In genomic region chr10:69045441-69046300, GRCh38 we compare ENCODE assay signal across 9 cellular contexts. TPM values are rescaled to one million over a fixed set of nuclear protein-coding genes. Genes with fewer than 3 reads are reported as not detected.
DNase-seq lines count a peak whose midpoint lies in the region; ATAC-seq and TF ChIP-seq lines count a peak whose summit lies in the region.
"Had no signal": no experiment of that assay in that cellular context is flagged by ENCODE, and none has a peak within 500 bp of the region (broad histone marks: within the 10 kb centered on the region; RNA-seq: fewer than 3 reads in every experiment).

No MANE protein-coding gene starts in this region.

- no peaks in the 10 kb centered on the region for H3K9me3 ChIP-seq in OCI-LY1 (ENCODE audit: low read length)

- no peaks in the 10 kb centered on the region for H3K9me3 Mint-ChIP-seq in stimulated activated effector memory CD8-positive, alpha-beta T cell treated with anti-CD3 and anti-CD28 coated beads, Interleukin-12 subunit alpha, Interleukin-12 subunit beta, amount 100 ng/mL, for 72 hours
- H3K9me3 Mint-ChIP-seq in glutamatergic neuron (ENCODE audit: unreplicated experiment): no peaks in the 10 kb centered on the region

- H3K27ac ChIP-seq in OCI-LY1 (ENCODE audit: low read depth, low read length, poor library complexity, severe bottlenecking): peak overlapping the region; percentile 58

- peak; percentile 81 to 82 for DNase-seq in cardiac fibroblast (ENCODE audit: low read depth in 2 of 2)
- peak; percentile 24 to 76 for DNase-seq in stimulated activated effector memory CD8-positive, alpha-beta T cell treated with anti-CD3 and anti-CD28 coated beads, Interleukin-12 subunit alpha, Interleukin-12 subunit beta, amount 100 ng/mL, for 72 hours (ENCODE audit: low spot score in 2 of 2)
- DNase-seq in NCI-H82 treated with DMSO at 0.1 percent for 48 hours (lab: John Stamatoyannopoulos, UW; ENCODE audit: unreplicated experiment): no peak
- DNase-seq in glutamatergic neuron: no peak
- no peak for DNase-seq in NCI-H2081 (lab: John Stamatoyannopoulos, UW)
- DNase-seq: left cardiac atrium had no signal

- no peak overlapping the region for H3K4me3 ChIP-seq in OCI-LY1 (ENCODE audit: low read depth, low read length, poor library complexity, severe bottlenecking)
- H3K4me3 ChIP-seq in cardiac fibroblast (replicated peaks in 1 of 2; ENCODE audit: low read depth in 2 of 2, low read length in 2 of 2): no peak overlapping the region

- peaks cover 48% of the 10 kb centered on the region for H3K4me1 ChIP-seq in OCI-LY1 (ENCODE audit: insufficient read depth, low read length, severe bottlenecking)

- no peaks in the 10 kb centered on the region for H3K9me2 ChIP-seq in OCI-LY1 (ENCODE audit: low read depth, low read length)

- no peaks in the 10 kb centered on the region; the same call in 1 of the 2 replicates for H3K36me3 ChIP-seq in OCI-LY1 (ENCODE audit: insufficient read depth, low read length)

- peak overlapping the region; percentile 100 for H3K27ac Mint-ChIP-seq in stimulated activated effector memory CD8-positive, alpha-beta T cell treated with anti-CD3 and anti-CD28 coated beads, Interleukin-12 subunit alpha, Interleukin-12 subunit beta, amount 100 ng/mL, for 72 hours
- no peak overlapping the region for H3K27ac Mint-ChIP-seq in glutamatergic neuron (ENCODE audit: unreplicated experiment)

- no peaks in the 10 kb centered on the region for H3K27me3 Mint-ChIP-seq in glutamatergic neuron (ENCODE audit: unreplicated experiment)

- H3F3A ChIP-seq in OCI-LY1 (ENCODE audit: insufficient read depth, low read length): no peaks in the 10 kb centered on the region

- H3K79me2 ChIP-seq in OCI-LY1 (ENCODE audit: insufficient read depth, low read length): no peaks in the 10 kb centered on the region

- TF ChIP-seq CTCF in OCI-LY1 (IDR thresholded peaks at IDR 0.05; ENCODE audit: low read length) (no peak), cardiac fibroblast (IDR thresholded peaks at IDR 0.05; ENCODE audit: low read depth, low read length) (no peak), glutamatergic neuron (IDR thresholded peaks at IDR 0.05; ENCODE audit: partially characterized antibody, unreplicated experiment) (no peak)

- peak; percentile 54 for ATAC-seq in GM18909 (IDR thresholded peaks at IDR 0.05; ENCODE audit: poor library complexity, unreplicated experiment)
- ATAC-seq in HG02852 (IDR thresholded peaks at IDR 0.05; ENCODE audit: unreplicated experiment): peak; percentile 76
- peak; percentile 91 for ATAC-seq in stimulated activated effector memory CD8-positive, alpha-beta T cell treated with anti-CD3 and anti-CD28 coated beads, Interleukin-12 subunit alpha, Interleukin-12 subunit beta, amount 100 ng/mL, for 72 hours

- H3K4me3 Mint-ChIP-seq in stimulated activated effector memory CD8-positive, alpha-beta T cell treated with anti-CD3 and anti-CD28 coated beads, Interleukin-12 subunit alpha, Interleukin-12 subunit beta, amount 100 ng/mL, for 72 hours: peak overlapping the region; percentile 80
- no peak overlapping the region for H3K4me3 Mint-ChIP-seq in glutamatergic neuron (ENCODE audit: unreplicated experiment)

- H4K20me1 ChIP-seq in OCI-LY1 (ENCODE audit: insufficient read depth, low read length): no peaks in the 10 kb centered on the region

- peaks cover 56% of the 10 kb centered on the region for H3K4me1 Mint-ChIP-seq in stimulated activated effector memory CD8-positive, alpha-beta T cell treated with anti-CD3 and anti-CD28 coated beads, Interleukin-12 subunit alpha, Interleukin-12 subunit beta, amount 100 ng/mL, for 72 hours
- no peaks in the 10 kb centered on the region for H3K4me1 Mint-ChIP-seq in glutamatergic neuron (ENCODE audit: low read depth, unreplicated experiment)

- H2AFZ ChIP-seq in OCI-LY1 (ENCODE audit: low read length): peak overlapping the region; percentile 66; the same call in 1 of the 2 replicates

- H3K27me3 ChIP-seq in OCI-LY1 (ENCODE audit: insufficient read depth, low read length): no peaks in the 10 kb centered on the region; the same call in 1 of the 2 replicates

- H3K4me2 ChIP-seq in OCI-LY1 (ENCODE audit: low read length): no peak overlapping the region

- H3K36me3 Mint-ChIP-seq in stimulated activated effector memory CD8-positive, alpha-beta T cell treated with anti-CD3 and anti-CD28 coated beads, Interleukin-12 subunit alpha, Interleukin-12 subunit beta, amount 100 ng/mL, for 72 hours: peaks cover 12% of the 10 kb centered on the region
- H3K36me3 Mint-ChIP-seq in glutamatergic neuron (ENCODE audit: unreplicated experiment): no peaks in the 10 kb centered on the region

- H3K9ac ChIP-seq in OCI-LY1 (ENCODE audit: low read length): 0 out of 2 replicates have a peak overlapping the region, but pooled peaks have one; percentile 5

RNA-seq across cellular contexts. Expression of gene SRGN, which starts 42.2 kb away (rescaled TPM):
- total RNA-seq in glutamatergic neuron (ENCODE audit: unreplicated experiment): not detected

RNA-seq across cellular contexts. Expression of gene KIFBP, which starts 57.1 kb away (rescaled TPM):
- total RNA-seq in glutamatergic neuron (ENCODE audit: unreplicated experiment): 45.3 TPM

Comparison
In these comparisons a context has a peak if more than half of its experiments do, and no peak if none do; other contexts are left out.
1. DNase-seq: peak in cardiac fibroblast (2 of 2) and stimulated activated effector memory CD8-positive, alpha-beta T cell treated with anti-CD3 and anti-CD28 coated beads, Interleukin-12 subunit alpha, Interleukin-12 subunit beta, amount 100 ng/mL, for 72 hours (2 of 2); none in NCI-H82 treated with DMSO at 0.1 percent for 48 hours (single experiment), glutamatergic neuron (single experiment) and NCI-H2081 (0 of 2).
2. Peak in every context shown above with its lines, with median percentiles within 50 percentile points of each other: ATAC-seq.